ENCODE assay signal across 8 cellular contexts in genomic region chr2:47323009-47323821, GRCh38. TPM values are rescaled to one million over a fixed set of nuclear protein-coding genes. Genes with fewer than 3 reads are reported as not detected.
DNase-seq lines count a peak whose midpoint lies in the region; ATAC-seq lines count a peak whose summit lies in the region.

No MANE protein-coding gene starts in this region.

- H3K27ac ChIP-seq in CD4-positive, CD25-positive, alpha-beta regulatory T cell (ENCODE audit: insufficient read depth, low read length, poor library complexity, severe bottlenecking), result no peak overlapping the region

- peak; percentile 40 to 58 (median 46) for DNase-seq in CD4-positive, CD25-positive, alpha-beta regulatory T cell
- peak; percentile 53 for DNase-seq in NCI-H748 (lab: John Stamatoyannopoulos, UW; ENCODE audit: unreplicated experiment)
- peak; percentile 64 for DNase-seq in activated CD4-positive, alpha-beta T cell treated with anti-CD3 and anti-CD28 coated beads, Interleukin-2, amount 50 U/mL, for 1 hour
- peak; percentile 40 to 67 for DNase-seq in dermis microvascular lymphatic vessel endothelial cell (ENCODE audit: low read depth in 2 of 2)
- DNase-seq in memory B cell (ENCODE audit: low spot score in 2 of 2), result peak; percentile 79 to 86
- peak; percentile 6 to 7 for DNase-seq in stimulated activated CD8-positive, alpha-beta memory T cell treated with anti-CD3 and anti-CD28 coated beads, Interleukin-15, amount 100 ng/mL, for 4 hours (ENCODE audit: low read depth in 2 of 2)

- no peaks in the 10 kb centered on the region for H3K4me1 ChIP-seq in CD4-positive, CD25-positive, alpha-beta regulatory T cell (ENCODE audit: control insufficient read depth, insufficient read depth, low read length, poor library complexity, severe bottlenecking)

- H3K27ac Mint-ChIP-seq in CD4-positive, CD25-positive, alpha-beta regulatory T cell, result no peak overlapping the region
- H3K27ac Mint-ChIP-seq in memory B cell, result no peak overlapping the region

- no peaks in the 10 kb centered on the region for H3K36me3 ChIP-seq in CD4-positive, CD25-positive, alpha-beta regulatory T cell (ENCODE audit: control insufficient read depth, insufficient read depth, low read length)

- no peaks in the 10 kb centered on the region for H3K4me1 Mint-ChIP-seq in CD4-positive, CD25-positive, alpha-beta regulatory T cell
- H3K4me1 Mint-ChIP-seq in memory B cell, result peaks cover 8% of the 10 kb centered on the region

- H3K4me3 ChIP-seq in CD4-positive, CD25-positive, alpha-beta regulatory T cell (ENCODE audit: low read depth, low read length), result no peak overlapping the region

- H3K9me3 Mint-ChIP-seq in CD4-positive, CD25-positive, alpha-beta regulatory T cell, result peaks cover 0 to 1% (median 0%) of the 10 kb centered on the region in 7 donors
- H3K9me3 Mint-ChIP-seq in memory B cell, result no peaks in the 10 kb centered on the region

- no peaks in the 10 kb centered on the region for H3K9me3 ChIP-seq in CD4-positive, CD25-positive, alpha-beta regulatory T cell (ENCODE audit: control insufficient read depth in 2 of 2, low read length in 2 of 2)

- ATAC-seq in CD4-positive, CD25-positive, alpha-beta regulatory T cell (ENCODE audit: low read depth in 2 of 2), result peak; percentile 83
- ATAC-seq in GM19351 (IDR thresholded peaks at IDR 0.05; ENCODE audit: unreplicated experiment), result peak; percentile 85
- ATAC-seq in HG03460 (IDR thresholded peaks at IDR 0.05; ENCODE audit: unreplicated experiment), result peak; percentile 70
- peak; percentile 98 for ATAC-seq in memory B cell (ENCODE audit: low read depth)

- no peaks in the 10 kb centered on the region for H3K36me3 Mint-ChIP-seq in CD4-positive, CD25-positive, alpha-beta regulatory T cell
- no peaks in the 10 kb centered on the region for H3K36me3 Mint-ChIP-seq in memory B cell

- H3K27me3 ChIP-seq in CD4-positive, CD25-positive, alpha-beta regulatory T cell (ENCODE audit: control insufficient read depth, insufficient read depth, low read length), result no peaks in the 10 kb centered on the region

- H3K27me3 Mint-ChIP-seq in CD4-positive, CD25-positive, alpha-beta regulatory T cell, result peaks cover 7% of the 10 kb centered on the region
- H3K27me3 Mint-ChIP-seq in memory B cell, result peaks cover 2% of the 10 kb centered on the region

- H3K4me3 Mint-ChIP-seq in CD4-positive, CD25-positive, alpha-beta regulatory T cell, result no peak overlapping the region
- no peak overlapping the region for H3K4me3 Mint-ChIP-seq in memory B cell

RNA-seq across cellular contexts. Expression of gene EPCAM, which starts 45.9 kb away (rescaled TPM):
- total RNA-seq in CD4-positive, CD25-positive, alpha-beta regulatory T cell, result 0.54 TPM
- polyA plus RNA-seq in CD4-positive, CD25-positive, alpha-beta regulatory T cell, result not detected
- 0.13 and 1.1 TPM in 2 replicates for total RNA-seq in dermis microvascular lymphatic vessel endothelial cell

Comparison
In these comparisons a context has a peak if more than half of its experiments do, and no peak if none do; other contexts are left out.
1. DNase-seq: peak in every context shown above with its lines; median percentile 82 in memory B cell; 64 in activated CD4-positive, alpha-beta T cell treated with anti-CD3 and anti-CD28 coated beads, Interleukin-2, amount 50 U/mL, for 1 hour; 54 in dermis microvascular lymphatic vessel endothelial cell; 53 in NCI-H748; 46 in CD4-positive, CD25-positive, alpha-beta regulatory T cell; 6 in stimulated activated CD8-positive, alpha-beta memory T cell treated with anti-CD3 and anti-CD28 coated beads, Interleukin-15, amount 100 ng/mL, for 4 hours.